ENCODE assay signal across 11 cellular contexts in the genomic region with DNA sequence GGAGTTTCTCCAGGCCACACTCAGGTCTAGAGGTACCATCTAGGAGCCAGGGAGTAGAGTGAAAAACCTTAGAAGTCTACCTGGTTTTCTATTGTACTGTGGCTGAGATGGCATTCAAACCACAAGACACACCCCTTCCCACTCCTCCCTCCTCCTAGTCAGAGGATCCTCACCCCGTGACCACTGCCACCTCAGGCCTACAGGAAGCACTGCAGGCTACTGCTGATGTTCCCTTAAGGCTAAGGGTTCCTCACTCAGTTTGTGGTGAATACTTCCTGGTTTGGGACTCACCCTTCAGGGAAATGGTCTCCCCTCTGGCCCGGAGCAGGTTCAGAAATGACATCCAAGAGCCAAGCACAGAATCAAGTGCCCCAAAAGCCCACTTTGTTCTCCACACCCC.
DNase-seq lines count a peak whose midpoint lies in the region; ATAC-seq and TF ChIP-seq lines count a peak whose summit lies in the region.
"Had no signal": no experiment of that assay in that cellular context is flagged by ENCODE, and none has a peak within 500 bp of the region (broad histone marks: within the 10 kb centered on the region; RNA-seq: fewer than 3 reads in every experiment).

No MANE protein-coding gene starts in this region.

- dilution Hi-C loops in mammary epithelial cell (cut with HindIII; ENCODE audit: low sequenced_read_pairs): no loop called here

- no TSS peak for BruUV-seq in mammary epithelial cell (replicated peaks; lab: Mats Ljungman, UMichigan)

- H4K20me1 ChIP-seq in MM.1S (ENCODE audit: insufficient read depth, low read length): no peaks in the 10 kb centered on the region
- no peaks in the 10 kb centered on the region for H4K20me1 ChIP-seq in mammary epithelial cell (ENCODE audit: insufficient read depth, low read length)

- H3K9me3 Mint-ChIP-seq in activated naive CD8-positive, alpha-beta T cell treated with anti-CD3 and anti-CD28 coated beads, Interleukin-2, amount 50 U/mL, for 24 hours: peaks cover 21% of the 10 kb centered on the region

- H3K4me1 ChIP-seq in MM.1S (ENCODE audit: low read length) (peaks cover 9% of the 10 kb centered on the region), mammary epithelial cell (ENCODE audit: insufficient read depth, low read length) (peaks cover 8% of the 10 kb centered on the region), upper lobe of right lung (no peaks in the 10 kb centered on the region)

- DNase-seq in SKM-1 treated with dmso at 0.1 percent for 144 hours (lab: John Stamatoyannopoulos, UW; ENCODE audit: unreplicated experiment) (peak; percentile 44), SKM-1 (lab: John Stamatoyannopoulos, UW; ENCODE audit: unreplicated experiment) (no peak), MM.1S (peak; percentile 80), mammary epithelial cell (peak; percentile 56), upper lobe of right lung (no peak), NCI-H2029 (lab: John Stamatoyannopoulos, UW) (no peak)
- DNase-seq in activated naive CD8-positive, alpha-beta T cell treated with anti-CD3 and anti-CD28 coated beads, Interleukin-2, amount 50 U/mL, for 24 hours: no peak
- DNase-seq: naive thymus-derived CD4-positive, alpha-beta T cell; NCI-H446 treated with DMSO at 0.1 percent for 48 hours had no signal

- peak overlapping the region; percentile 39; the same call in 1 of the 2 replicates for H2AFZ ChIP-seq in MM.1S (ENCODE audit: low read length)
- peak overlapping the region; percentile 76 for H2AFZ ChIP-seq in mammary epithelial cell (ENCODE audit: low read depth, low read length)

- no peak overlapping the region for H3K27ac Mint-ChIP-seq in activated naive CD8-positive, alpha-beta T cell treated with anti-CD3 and anti-CD28 coated beads, Interleukin-2, amount 50 U/mL, for 24 hours
- H3K27ac Mint-ChIP-seq: IgD-negative memory B cell; naive thymus-derived CD4-positive, alpha-beta T cell had no signal

- 83% methylated on average over 1 of the region's 2 CpGs for WGBS in mammary epithelial cell (ENCODE audit: low coverage, missing lambda C conversion rate)

- no peaks in the 10 kb centered on the region for H3K27me3 Mint-ChIP-seq in activated naive CD8-positive, alpha-beta T cell treated with anti-CD3 and anti-CD28 coated beads, Interleukin-2, amount 50 U/mL, for 24 hours
- H3K27me3 Mint-ChIP-seq: IgD-negative memory B cell; naive thymus-derived CD4-positive, alpha-beta T cell had no signal

- H3K4me2 ChIP-seq in MM.1S (ENCODE audit: low read depth, low read length) (no peak overlapping the region), mammary epithelial cell (ENCODE audit: insufficient read depth, low read depth, low read length) (no peak overlapping the region)

- H3K36me3 ChIP-seq in MM.1S (replicated peaks; ENCODE audit: insufficient read depth, low read length): no peaks in the 10 kb centered on the region
- H3K36me3 ChIP-seq in mammary epithelial cell (ENCODE audit: insufficient read depth, low read length): no peaks in the 10 kb centered on the region
- H3K36me3 ChIP-seq in upper lobe of right lung: no peaks in the 10 kb centered on the region

- H3K36me3 Mint-ChIP-seq in activated naive CD8-positive, alpha-beta T cell treated with anti-CD3 and anti-CD28 coated beads, Interleukin-2, amount 50 U/mL, for 24 hours (ENCODE audit: low read depth): no peaks in the 10 kb centered on the region
- H3K36me3 Mint-ChIP-seq: IgD-negative memory B cell; naive thymus-derived CD4-positive, alpha-beta T cell had no signal

- intact Hi-C loops in mammary epithelial cell (cut with micrococcal nuclease) (no loop called here), upper lobe of right lung (cut with DNase I) (no loop called here)

- H3K4me3 Mint-ChIP-seq in activated naive CD8-positive, alpha-beta T cell treated with anti-CD3 and anti-CD28 coated beads, Interleukin-2, amount 50 U/mL, for 24 hours: no peak overlapping the region
- H3K4me3 Mint-ChIP-seq: IgD-negative memory B cell; naive thymus-derived CD4-positive, alpha-beta T cell had no signal

- no peaks in the 10 kb centered on the region for H3K9me3 ChIP-seq in MM.1S (replicated peaks; ENCODE audit: insufficient read depth, low read length)
- H3K9me3 ChIP-seq in mammary epithelial cell (replicated peaks; ENCODE audit: insufficient read depth, low read length): no peaks in the 10 kb centered on the region
- H3K9me3 ChIP-seq in upper lobe of right lung: no peaks in the 10 kb centered on the region

- H3K79me2 ChIP-seq in MM.1S (ENCODE audit: low read length) (no peaks in the 10 kb centered on the region), mammary epithelial cell (ENCODE audit: insufficient read depth, low read length) (no peaks in the 10 kb centered on the region)

- in situ Hi-C loops in mammary epithelial cell (cut with MboI; ENCODE audit: low sequenced_read_pairs in 2 of 2): no loop called here

- TF ChIP-seq CTCF in MM.1S (IDR thresholded peaks at IDR 0.05; ENCODE audit: low read length): peak; percentile 45
- peak; percentile 19 to 36 for TF ChIP-seq CTCF in mammary epithelial cell (conservative IDR thresholded peaks at IDR 0.05 in 1 of 2, IDR thresholded peaks at IDR 0.05 in 1 of 2; ENCODE audit: extremely low read depth in 1 of 2, insufficient read depth in 1 of 2, low read depth in 1 of 2, low read length in 2 of 2)
- no peak for TF ChIP-seq CTCF in upper lobe of right lung (IDR thresholded peaks at IDR 0.05)

- H3K9ac ChIP-seq in MM.1S (ENCODE audit: low read length): no peak overlapping the region
- H3K9ac ChIP-seq in mammary epithelial cell (ENCODE audit: insufficient read depth, low read length): no peak overlapping the region

- peaks cover 3% of the 10 kb centered on the region; the same call in 1 of the 2 replicates for H3F3A ChIP-seq in MM.1S (ENCODE audit: insufficient read depth, low read length)

- H3K4me3 ChIP-seq in MM.1S (ENCODE audit: low read length): no peak overlapping the region
- no peak overlapping the region for H3K4me3 ChIP-seq in mammary epithelial cell (replicated peaks in 1 of 3; ENCODE audit: insufficient read depth in 1 of 3, low read depth in 2 of 3, low read length in 3 of 3)
- H3K4me3 ChIP-seq in upper lobe of right lung: no peak overlapping the region

- CTCF ChIA-PET in mammary epithelial cell (lab: Charles Lee; ENCODE audit: low non-redundant PET): no interaction called here

- H3K27ac ChIP-seq in MM.1S (ENCODE audit: low read length) (no peak overlapping the region; the same call in 1 of the 2 replicates), mammary epithelial cell (ENCODE audit: insufficient read depth, low read depth, low read length) (no peak overlapping the region), upper lobe of right lung (no peak overlapping the region)

- H3K27me3 ChIP-seq in MM.1S (replicated peaks; ENCODE audit: insufficient read depth, low read length) (no peaks in the 10 kb centered on the region), mammary epithelial cell (ENCODE audit: insufficient read depth, low read length) (no peaks in the 10 kb centered on the region), upper lobe of right lung (no peaks in the 10 kb centered on the region)

- ATAC-seq in upper lobe of right lung: peak; percentile 25
- no peak for ATAC-seq in activated naive CD8-positive, alpha-beta T cell treated with anti-CD3 and anti-CD28 coated beads, Interleukin-2, amount 50 U/mL, for 24 hours
- ATAC-seq in HG02678 (IDR thresholded peaks at IDR 0.05; ENCODE audit: unreplicated experiment): no peak
- ATAC-seq: naive thymus-derived CD4-positive, alpha-beta T cell had no signal

- H3K9me2 ChIP-seq in MM.1S (replicated peaks; ENCODE audit: insufficient read depth, low read length): no peaks in the 10 kb centered on the region

- H3K4me1 Mint-ChIP-seq in activated naive CD8-positive, alpha-beta T cell treated with anti-CD3 and anti-CD28 coated beads, Interleukin-2, amount 50 U/mL, for 24 hours: no peaks in the 10 kb centered on the region
- H3K4me1 Mint-ChIP-seq: IgD-negative memory B cell; naive thymus-derived CD4-positive, alpha-beta T cell had no signal

Comparison
In these comparisons a context has a peak if more than half of its experiments do, and no peak if none do; other contexts are left out.
1. DNase-seq: peak in SKM-1 treated with dmso at 0.1 percent for 144 hours (single experiment), MM.1S (single experiment) and mammary epithelial cell (single experiment); none in SKM-1 (single experiment), upper lobe of right lung (single experiment), NCI-H2029 (single experiment) and activated naive CD8-positive, alpha-beta T cell treated with anti-CD3 and anti-CD28 coated beads, Interleukin-2, amount 50 U/mL, for 24 hours (single experiment).